Comparison of ENCODE assay signal across 2 cellular contexts in the genomic region with DNA sequence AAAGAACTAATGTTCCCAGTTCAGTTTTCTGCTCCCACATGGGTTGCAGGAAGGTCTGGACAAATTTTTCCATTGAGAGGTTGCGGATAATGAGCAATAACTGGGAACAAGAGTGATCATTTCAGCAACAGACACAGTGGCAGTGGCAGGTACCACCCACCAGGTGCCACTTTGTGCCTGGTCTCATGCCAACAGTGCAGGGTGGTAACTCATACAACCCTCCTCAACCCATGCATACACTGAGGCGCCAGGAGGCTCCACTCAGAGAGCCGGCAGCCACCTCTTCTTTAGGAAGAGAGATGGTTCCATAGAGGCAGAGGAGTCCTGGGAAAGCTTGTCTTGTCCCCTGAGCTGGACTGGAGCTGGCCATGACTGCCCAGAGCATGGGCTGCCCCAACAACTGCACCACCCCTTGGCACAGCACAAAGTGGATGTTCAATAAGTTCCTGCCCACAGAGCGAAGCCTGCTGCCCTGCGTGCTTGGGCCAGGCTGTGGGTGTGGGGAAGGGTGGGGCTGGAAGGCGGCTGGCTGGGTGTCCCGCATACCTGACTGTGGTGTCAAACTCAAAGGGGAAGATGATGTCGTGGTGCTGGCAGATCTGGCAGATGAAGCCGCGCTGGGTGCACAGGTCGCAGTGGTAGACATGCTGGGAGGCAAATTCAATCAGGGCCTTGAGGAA.
TF ChIP-seq lines count a peak whose summit lies in the region.

No MANE protein-coding gene starts in this region.

TF ChIP-seq in HCT116, 20 proteins besides CTCF, POLR2A, EP300 and RAD21:
- TF ChIP-seq, protein P1, sequence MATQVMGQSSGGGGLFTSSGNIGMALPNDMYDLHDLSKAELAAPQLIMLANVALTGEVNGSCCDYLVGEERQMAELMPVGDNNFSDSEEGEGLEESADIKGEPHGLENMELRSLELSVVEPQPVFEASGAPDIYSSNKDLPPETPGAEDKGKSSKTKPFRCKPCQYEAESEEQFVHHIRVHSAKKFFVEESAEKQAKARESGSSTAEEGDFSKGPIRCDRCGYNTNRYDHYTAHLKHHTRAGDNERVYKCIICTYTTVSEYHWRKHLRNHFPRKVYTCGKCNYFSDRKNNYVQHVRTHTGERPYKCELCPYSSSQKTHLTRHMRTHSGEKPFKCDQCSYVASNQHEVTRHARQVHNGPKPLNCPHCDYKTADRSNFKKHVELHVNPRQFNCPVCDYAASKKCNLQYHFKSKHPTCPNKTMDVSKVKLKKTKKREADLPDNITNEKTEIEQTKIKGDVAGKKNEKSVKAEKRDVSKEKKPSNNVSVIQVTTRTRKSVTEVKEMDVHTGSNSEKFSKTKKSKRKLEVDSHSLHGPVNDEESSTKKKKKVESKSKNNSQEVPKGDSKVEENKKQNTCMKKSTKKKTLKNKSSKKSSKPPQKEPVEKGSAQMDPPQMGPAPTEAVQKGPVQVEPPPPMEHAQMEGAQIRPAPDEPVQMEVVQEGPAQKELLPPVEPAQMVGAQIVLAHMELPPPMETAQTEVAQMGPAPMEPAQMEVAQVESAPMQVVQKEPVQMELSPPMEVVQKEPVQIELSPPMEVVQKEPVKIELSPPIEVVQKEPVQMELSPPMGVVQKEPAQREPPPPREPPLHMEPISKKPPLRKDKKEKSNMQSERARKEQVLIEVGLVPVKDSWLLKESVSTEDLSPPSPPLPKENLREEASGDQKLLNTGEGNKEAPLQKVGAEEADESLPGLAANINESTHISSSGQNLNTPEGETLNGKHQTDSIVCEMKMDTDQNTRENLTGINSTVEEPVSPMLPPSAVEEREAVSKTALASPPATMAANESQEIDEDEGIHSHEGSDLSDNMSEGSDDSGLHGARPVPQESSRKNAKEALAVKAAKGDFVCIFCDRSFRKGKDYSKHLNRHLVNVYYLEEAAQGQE (IDR thresholded peaks at IDR 0.05; ENCODE audit: low read depth), result no peak
- no peak for TF ChIP-seq CEBPB (IDR thresholded peaks at IDR 0.05; ENCODE audit: low read depth)
- TF ChIP-seq ZFX (IDR thresholded peaks at IDR 0.05), result no peak
- TF ChIP-seq, protein P2, sequence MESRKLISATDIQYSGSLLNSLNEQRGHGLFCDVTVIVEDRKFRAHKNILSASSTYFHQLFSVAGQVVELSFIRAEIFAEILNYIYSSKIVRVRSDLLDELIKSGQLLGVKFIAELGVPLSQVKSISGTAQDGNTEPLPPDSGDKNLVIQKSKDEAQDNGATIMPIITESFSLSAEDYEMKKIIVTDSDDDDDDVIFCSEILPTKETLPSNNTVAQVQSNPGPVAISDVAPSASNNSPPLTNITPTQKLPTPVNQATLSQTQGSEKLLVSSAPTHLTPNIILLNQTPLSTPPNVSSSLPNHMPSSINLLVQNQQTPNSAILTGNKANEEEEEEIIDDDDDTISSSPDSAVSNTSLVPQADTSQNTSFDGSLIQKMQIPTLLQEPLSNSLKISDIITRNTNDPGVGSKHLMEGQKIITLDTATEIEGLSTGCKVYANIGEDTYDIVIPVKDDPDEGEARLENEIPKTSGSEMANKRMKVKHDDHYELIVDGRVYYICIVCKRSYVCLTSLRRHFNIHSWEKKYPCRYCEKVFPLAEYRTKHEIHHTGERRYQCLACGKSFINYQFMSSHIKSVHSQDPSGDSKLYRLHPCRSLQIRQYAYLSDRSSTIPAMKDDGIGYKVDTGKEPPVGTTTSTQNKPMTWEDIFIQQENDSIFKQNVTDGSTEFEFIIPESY (IDR thresholded peaks at IDR 0.05; ENCODE audit: extremely low read depth, insufficient replicate concordance, low read length), result no peak
- TF ChIP-seq SP1 (IDR thresholded peaks at IDR 0.05; ENCODE audit: low read depth), result no peak
- no peak for TF ChIP-seq EZH2 (IDR thresholded peaks at IDR 0.05)
- no peak for TF ChIP-seq ELF1 (IDR thresholded peaks at IDR 0.05; ENCODE audit: borderline replicate concordance, low read depth)
- TF ChIP-seq YY1 (IDR thresholded peaks at IDR 0.05; ENCODE audit: extremely low read depth, insufficient replicate concordance, low read depth, low read length), result no peak
- TF ChIP-seq, protein P3, sequence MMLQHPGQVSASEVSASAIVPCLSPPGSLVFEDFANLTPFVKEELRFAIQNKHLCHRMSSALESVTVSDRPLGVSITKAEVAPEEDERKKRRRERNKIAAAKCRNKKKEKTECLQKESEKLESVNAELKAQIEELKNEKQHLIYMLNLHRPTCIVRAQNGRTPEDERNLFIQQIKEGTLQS (IDR thresholded peaks at IDR 0.05), result no peak
- no peak for TF ChIP-seq EZH2phosphoT487 (IDR thresholded peaks at IDR 0.05; ENCODE audit: borderline replicate concordance)
- TF ChIP-seq POLR2AphosphoS5 (IDR thresholded peaks at IDR 0.05; ENCODE audit: low read depth, low read length), result no peak
- TF ChIP-seq, protein P4, sequence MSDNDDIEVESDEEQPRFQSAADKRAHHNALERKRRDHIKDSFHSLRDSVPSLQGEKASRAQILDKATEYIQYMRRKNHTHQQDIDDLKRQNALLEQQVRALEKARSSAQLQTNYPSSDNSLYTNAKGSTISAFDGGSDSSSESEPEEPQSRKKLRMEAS (IDR thresholded peaks at IDR 0.05), result no peak

TF ChIP-seq in GM23338, 12 proteins besides CTCF, POLR2A, EP300 and RAD21:
- TF ChIP-seq JUNB (IDR thresholded peaks at IDR 0.05; ENCODE audit: unreplicated experiment) (no peak), EZH2 (IDR thresholded peaks at IDR 0.05; ENCODE audit: low read depth, unreplicated experiment) (no peak), STAT1 (IDR thresholded peaks at IDR 0.05; ENCODE audit: unreplicated experiment) (no peak), CREB1 (CRISPR knock-in tag; IDR thresholded peaks at IDR 0.05; ENCODE audit: low read depth) (no peak), ZNF331 (CRISPR knock-in tag; IDR thresholded peaks at IDR 0.05; ENCODE audit: low read depth) (no peak), NANOG (IDR thresholded peaks at IDR 0.05; ENCODE audit: borderline replicate concordance) (no peak), ZNF114 (CRISPR knock-in tag; IDR thresholded peaks at IDR 0.05) (no peak), POLR2AphosphoS5 (IDR thresholded peaks at IDR 0.05; ENCODE audit: low read depth) (no peak), EZH2phosphoT487 (IDR thresholded peaks at IDR 0.05; ENCODE audit: unreplicated experiment) (no peak)
- TF ChIP-seq, protein P1 (IDR thresholded peaks at IDR 0.05; ENCODE audit: unreplicated experiment), result no peak
- TF ChIP-seq, protein P5, sequence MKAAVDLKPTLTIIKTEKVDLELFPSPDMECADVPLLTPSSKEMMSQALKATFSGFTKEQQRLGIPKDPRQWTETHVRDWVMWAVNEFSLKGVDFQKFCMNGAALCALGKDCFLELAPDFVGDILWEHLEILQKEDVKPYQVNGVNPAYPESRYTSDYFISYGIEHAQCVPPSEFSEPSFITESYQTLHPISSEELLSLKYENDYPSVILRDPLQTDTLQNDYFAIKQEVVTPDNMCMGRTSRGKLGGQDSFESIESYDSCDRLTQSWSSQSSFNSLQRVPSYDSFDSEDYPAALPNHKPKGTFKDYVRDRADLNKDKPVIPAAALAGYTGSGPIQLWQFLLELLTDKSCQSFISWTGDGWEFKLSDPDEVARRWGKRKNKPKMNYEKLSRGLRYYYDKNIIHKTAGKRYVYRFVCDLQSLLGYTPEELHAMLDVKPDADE (IDR thresholded peaks at IDR 0.05), result no peak
- TF ChIP-seq, protein P6, sequence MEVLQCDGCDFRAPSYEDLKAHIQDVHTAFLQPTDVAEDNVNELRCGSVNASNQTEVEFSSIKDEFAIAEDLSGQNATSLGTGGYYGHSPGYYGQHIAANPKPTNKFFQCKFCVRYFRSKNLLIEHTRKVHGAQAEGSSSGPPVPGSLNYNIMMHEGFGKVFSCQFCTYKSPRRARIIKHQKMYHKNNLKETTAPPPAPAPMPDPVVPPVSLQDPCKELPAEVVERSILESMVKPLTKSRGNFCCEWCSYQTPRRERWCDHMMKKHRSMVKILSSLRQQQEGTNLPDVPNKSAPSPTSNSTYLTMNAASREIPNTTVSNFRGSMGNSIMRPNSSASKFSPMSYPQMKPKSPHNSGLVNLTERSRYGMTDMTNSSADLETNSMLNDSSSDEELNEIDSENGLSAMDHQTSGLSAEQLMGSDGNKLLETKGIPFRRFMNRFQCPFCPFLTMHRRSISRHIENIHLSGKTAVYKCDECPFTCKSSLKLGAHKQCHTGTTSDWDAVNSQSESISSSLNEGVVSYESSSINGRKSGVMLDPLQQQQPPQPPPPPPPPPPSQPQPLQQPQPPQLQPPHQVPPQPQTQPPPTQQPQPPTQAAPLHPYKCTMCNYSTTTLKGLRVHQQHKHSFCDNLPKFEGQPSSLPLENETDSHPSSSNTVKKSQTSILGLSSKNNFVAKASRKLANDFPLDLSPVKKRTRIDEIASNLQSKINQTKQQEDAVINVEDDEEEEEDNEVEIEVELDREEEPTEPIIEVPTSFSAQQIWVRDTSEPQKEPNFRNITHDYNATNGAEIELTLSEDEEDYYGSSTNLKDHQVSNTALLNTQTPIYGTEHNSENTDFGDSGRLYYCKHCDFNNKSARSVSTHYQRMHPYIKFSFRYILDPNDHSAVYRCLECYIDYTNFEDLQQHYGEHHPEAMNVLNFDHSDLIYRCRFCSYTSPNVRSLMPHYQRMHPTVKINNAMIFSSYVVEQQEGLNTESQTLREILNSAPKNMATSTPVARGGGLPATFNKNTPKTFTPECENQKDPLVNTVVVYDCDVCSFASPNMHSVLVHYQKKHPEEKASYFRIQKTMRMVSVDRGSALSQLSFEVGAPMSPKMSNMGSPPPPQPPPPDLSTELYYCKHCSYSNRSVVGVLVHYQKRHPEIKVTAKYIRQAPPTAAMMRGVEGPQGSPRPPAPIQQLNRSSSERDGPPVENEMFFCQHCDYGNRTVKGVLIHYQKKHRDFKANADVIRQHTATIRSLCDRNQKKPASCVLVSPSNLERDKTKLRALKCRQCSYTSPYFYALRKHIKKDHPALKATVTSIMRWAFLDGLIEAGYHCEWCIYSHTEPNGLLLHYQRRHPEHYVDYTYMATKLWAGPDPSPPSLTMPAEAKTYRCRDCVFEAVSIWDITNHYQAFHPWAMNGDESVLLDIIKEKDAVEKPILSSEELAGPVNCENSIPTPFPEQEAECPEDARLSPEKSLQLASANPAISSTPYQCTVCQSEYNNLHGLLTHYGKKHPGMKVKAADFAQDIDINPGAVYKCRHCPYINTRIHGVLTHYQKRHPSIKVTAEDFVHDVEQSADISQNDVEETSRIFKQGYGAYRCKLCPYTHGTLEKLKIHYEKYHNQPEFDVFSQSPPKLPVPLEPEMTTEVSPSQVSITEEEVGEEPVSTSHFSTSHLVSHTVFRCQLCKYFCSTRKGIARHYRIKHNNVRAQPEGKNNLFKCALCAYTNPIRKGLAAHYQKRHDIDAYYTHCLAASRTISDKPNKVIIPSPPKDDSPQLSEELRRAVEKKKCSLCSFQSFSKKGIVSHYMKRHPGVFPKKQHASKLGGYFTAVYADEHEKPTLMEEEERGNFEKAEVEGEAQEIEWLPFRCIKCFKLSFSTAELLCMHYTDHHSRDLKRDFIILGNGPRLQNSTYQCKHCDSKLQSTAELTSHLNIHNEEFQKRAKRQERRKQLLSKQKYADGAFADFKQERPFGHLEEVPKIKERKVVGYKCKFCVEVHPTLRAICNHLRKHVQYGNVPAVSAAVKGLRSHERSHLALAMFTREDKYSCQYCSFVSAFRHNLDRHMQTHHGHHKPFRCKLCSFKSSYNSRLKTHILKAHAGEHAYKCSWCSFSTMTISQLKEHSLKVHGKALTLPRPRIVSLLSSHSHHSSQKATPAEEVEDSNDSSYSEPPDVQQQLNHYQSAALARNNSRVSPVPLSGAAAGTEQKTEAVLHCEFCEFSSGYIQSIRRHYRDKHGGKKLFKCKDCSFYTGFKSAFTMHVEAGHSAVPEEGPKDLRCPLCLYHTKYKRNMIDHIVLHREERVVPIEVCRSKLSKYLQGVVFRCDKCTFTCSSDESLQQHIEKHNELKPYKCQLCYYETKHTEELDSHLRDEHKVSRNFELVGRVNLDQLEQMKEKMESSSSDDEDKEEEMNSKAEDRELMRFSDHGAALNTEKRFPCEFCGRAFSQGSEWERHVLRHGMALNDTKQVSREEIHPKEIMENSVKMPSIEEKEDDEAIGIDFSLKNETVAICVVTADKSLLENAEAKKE (CRISPR knock-in tag; IDR thresholded peaks at IDR 0.05), result no peak
TF ChIP-seq in GM23338: peak in this region for 0.
